8 cellular contexts compared by ENCODE assay signal in genomic region chr7:112449902-112450806, GRCh38.
DNase-seq lines count a peak whose midpoint lies in the region; ATAC-seq lines count a peak whose summit lies in the region.

Gene IFRD1, plus strand, starts transcription at chr7:112450460. Its CDS starts 229 bp downstream, at chr7:112450689.

- peak within 1 kb of the TSS; percentile 85 to 97 (median 92) for H3K4me2 ChIP-seq in BLaER1 treated with 17β-estradiol and CSF1 and Interleukin-3, amounts not matched to agents 10 nM and 100 nM

- peaks cover 25 to 49% (median 42%) of the 10 kb centered on the region in 11 experiments; a peak in 20 of 22 replicates for H4K20me1 ChIP-seq in BLaER1 treated with 17β-estradiol and CSF1 and Interleukin-3, amounts not matched to agents 10 nM and 100 nM

- peak within 1 kb of the TSS; percentile 77 to 97 (median 92) for H3K27ac ChIP-seq in BLaER1 treated with 17β-estradiol and CSF1 and Interleukin-3, amounts not matched to agents 10 nM and 100 nM

- peak within 1 kb of the TSS; percentile 90 to 99 (median 95) for H3K9ac ChIP-seq in BLaER1 treated with 17β-estradiol and CSF1 and Interleukin-3, amounts not matched to agents 10 nM and 100 nM

- H3K4me1 ChIP-seq in BLaER1 treated with 17β-estradiol and CSF1 and Interleukin-3, amounts not matched to agents 10 nM and 100 nM: peaks cover 25 to 53% (median 33%) of the 10 kb centered on the region in 10 experiments

- ATAC-seq in GM19351 (IDR thresholded peaks at IDR 0.05; ENCODE audit: unreplicated experiment) (peak; percentile 60), HG03521 (IDR thresholded peaks at IDR 0.05; ENCODE audit: unreplicated experiment) (peak; percentile 65)

- no peaks in the 10 kb centered on the region for H3K9me3 ChIP-seq in BLaER1 treated with 17β-estradiol and CSF1 and Interleukin-3, amounts not matched to agents 10 nM and 100 nM (replicated peaks in 1 of 11)

- no peaks in the 10 kb centered on the region for H3K27me3 ChIP-seq in BLaER1 treated with 17β-estradiol and CSF1 and Interleukin-3, amounts not matched to agents 10 nM and 100 nM

- H3K4me3 ChIP-seq in BLaER1 treated with 17β-estradiol and CSF1 and Interleukin-3, amounts not matched to agents 10 nM and 100 nM: peak within 1 kb of the TSS; percentile 88 to 100 (median 94)

- peaks cover under 1 to 21% (median 9%) of the 10 kb centered on the region in 11 experiments; a peak in 13 of 22 replicates for H3K36me3 ChIP-seq in BLaER1 treated with 17β-estradiol and CSF1 and Interleukin-3, amounts not matched to agents 10 nM and 100 nM

- DNase-seq in NCI-H748 (lab: John Stamatoyannopoulos, UW; ENCODE audit: unreplicated experiment) (peak; percentile 99), cortex of kidney (lab: John Stamatoyannopoulos, UW) (peak; percentile 66), left kidney (ENCODE audit: low read depth, low spot score) (peak; percentile 100)
- peak; percentile 100 for DNase-seq in activated CD4-positive, alpha-beta T cell treated with anti-CD3 and anti-CD28 coated beads, Interleukin-2, amount 50 U/mL, for 1 hour
- peak; percentile 99 to 100 for DNase-seq in stimulated activated CD4-positive, alpha-beta T cell treated with anti-CD3 and anti-CD28 coated beads, Interleukin-2, amount 100 ng/mL, for 24 hours

Comparison
In these comparisons a context has a peak if more than half of its experiments do, and no peak if none do; other contexts are left out.
1. Peak in every context shown above with its lines: DNase-seq, ATAC-seq, H3K4me3 ChIP-seq and H3K27ac ChIP-seq.